ENCODE assay signal across 9 cellular contexts in the genomic region with DNA sequence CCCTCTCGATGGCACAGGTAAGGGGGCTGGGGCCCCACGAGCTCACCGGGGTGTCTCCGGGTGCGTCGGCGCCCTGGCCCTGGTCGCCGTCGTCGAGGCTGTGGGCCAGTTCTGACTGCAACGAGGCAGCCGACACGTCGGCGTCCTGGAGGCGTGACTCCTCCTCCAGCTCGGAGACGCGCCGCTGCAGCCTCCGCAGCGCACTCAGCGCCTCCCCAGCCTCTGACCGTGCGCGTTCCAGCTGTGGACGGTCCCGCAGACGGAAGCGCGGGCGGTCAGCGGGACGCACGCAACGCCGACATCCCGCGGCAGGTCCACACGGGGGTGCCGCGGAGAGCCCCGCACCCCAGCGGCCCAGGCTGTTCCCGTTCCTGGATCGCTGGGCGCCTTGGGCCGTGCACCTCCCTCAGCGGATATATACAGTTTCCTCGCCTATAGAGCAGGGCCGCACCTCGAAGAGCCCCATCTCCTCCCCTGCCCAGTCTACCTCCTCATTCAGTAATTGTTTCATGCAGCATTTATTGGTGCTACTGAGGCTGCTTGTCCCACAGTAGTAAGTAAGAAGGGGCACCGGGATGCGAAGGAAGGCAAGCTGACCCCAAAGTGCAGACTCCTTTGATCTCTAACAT. TPM values are rescaled to one million over a fixed set of nuclear protein-coding genes. Genes with fewer than 3 reads are reported as not detected.
DNase-seq lines count a peak whose midpoint lies in the region; ATAC-seq and TF ChIP-seq lines count a peak whose summit lies in the region.
"Had no signal": no experiment of that assay in that cellular context is flagged by ENCODE, and none has a peak within 500 bp of the region (broad histone marks: within the 10 kb centered on the region; RNA-seq: fewer than 3 reads in every experiment).

No MANE protein-coding gene starts in this region.

- H3K4me3 ChIP-seq in BLaER1 treated with 17β-estradiol and CSF1 and Interleukin-3, amounts not matched to agents 10 nM and 100 nM, result peak overlapping the region in 8 of 10 experiments; percentile 20 to 51 (median 38); a peak in 12 of 20 replicates
- H3K4me3 ChIP-seq in lower lobe of right lung (peak overlapping the region; percentile 27), Peyer's patch (peak overlapping the region in 2 of 4 donors; percentile 22 to 27)

- H3K27ac ChIP-seq in BLaER1 treated with 17β-estradiol and CSF1 and Interleukin-3, amounts not matched to agents 10 nM and 100 nM, result no peak overlapping the region
- H3K27ac ChIP-seq in lower lobe of right lung, result no peak overlapping the region
- no peak overlapping the region for H3K27ac ChIP-seq in Peyer's patch

- peaks cover 0 to 24% of the 10 kb centered on the region in 2 donors for H3K36me3 Mint-ChIP-seq in activated naive CD4-positive, alpha-beta T cell treated with anti-CD3 and anti-CD28 coated beads, Interleukin-2, amount 50 U/mL, for 72 hours

- peak; percentile 43 to 65 for ATAC-seq in activated naive CD4-positive, alpha-beta T cell treated with anti-CD3 and anti-CD28 coated beads, Interleukin-2, amount 50 U/mL, for 72 hours
- ATAC-seq in lower lobe of right lung (no peak), HG03565 (IDR thresholded peaks at IDR 0.05; ENCODE audit: unreplicated experiment) (no peak), GM19035 (IDR thresholded peaks at IDR 0.05; ENCODE audit: unreplicated experiment) (no peak)

- peak overlapping the region; percentile 57 to 87 (median 76); a peak in 21 of 22 replicates for H3K4me2 ChIP-seq in BLaER1 treated with 17β-estradiol and CSF1 and Interleukin-3, amounts not matched to agents 10 nM and 100 nM

- peaks cover 20 to 28% (median 23%) of the 10 kb centered on the region in 11 experiments for H3K36me3 ChIP-seq in BLaER1 treated with 17β-estradiol and CSF1 and Interleukin-3, amounts not matched to agents 10 nM and 100 nM
- H3K36me3 ChIP-seq in lower lobe of right lung, result peaks cover 18% of the 10 kb centered on the region
- peaks cover 0 to 22% (median 0%) of the 10 kb centered on the region in 3 donors for H3K36me3 ChIP-seq in Peyer's patch

- no peak for TF ChIP-seq CTCF in lower lobe of right lung (IDR thresholded peaks at IDR 0.05)
- TF ChIP-seq CTCF in Peyer's patch (IDR thresholded peaks at IDR 0.05), result no peak

- peak overlapping the region in 1 of 11 experiments; percentile 33; a peak in 1 of 22 replicates for H3K9ac ChIP-seq in BLaER1 treated with 17β-estradiol and CSF1 and Interleukin-3, amounts not matched to agents 10 nM and 100 nM

- in situ Hi-C loops in KBM-7 (cut with MboI; ENCODE audit: low pct_unique_long_range_greater_than_20kb, low sequenced_read_pairs), result no loop called here

- no peak for TF ChIP-seq POLR2A in Peyer's patch (IDR thresholded peaks at IDR 0.05)

- peaks cover 0 to 85% (median 66%) of the 10 kb centered on the region in 11 experiments; a peak in 20 of 22 replicates for H4K20me1 ChIP-seq in BLaER1 treated with 17β-estradiol and CSF1 and Interleukin-3, amounts not matched to agents 10 nM and 100 nM

- intact Hi-C loops in lower lobe of right lung (cut with DNase I), result no loop called here

- DNase-seq in KBM-7 (peak; percentile 34), lower lobe of right lung (no peak), NCI-H187 treated with DMSO at 0.1 percent for 48 hours (lab: John Stamatoyannopoulos, UW) (no peak), Peyer's patch (no peak)
- peak in 1 of 2 donors; percentile 70 for DNase-seq in activated naive CD4-positive, alpha-beta T cell treated with anti-CD3 and anti-CD28 coated beads, Interleukin-2, amount 50 U/mL, for 72 hours (ENCODE audit: low spot score in 2 of 2)
- DNase-seq: kidney glomerular epithelial cell had no signal

- peaks cover 28 to 48% (median 40%) of the 10 kb centered on the region in 10 experiments for H3K4me1 ChIP-seq in BLaER1 treated with 17β-estradiol and CSF1 and Interleukin-3, amounts not matched to agents 10 nM and 100 nM
- H3K4me1 ChIP-seq in lower lobe of right lung, result peaks cover 27% of the 10 kb centered on the region
- peaks cover 3 to 41% (median 10%) of the 10 kb centered on the region in 4 donors for H3K4me1 ChIP-seq in Peyer's patch

- peaks cover 64 to 69% (median 64%) of the 10 kb centered on the region in 11 experiments for H3K27me3 ChIP-seq in BLaER1 treated with 17β-estradiol and CSF1 and Interleukin-3, amounts not matched to agents 10 nM and 100 nM
- H3K27me3 ChIP-seq in lower lobe of right lung (ENCODE audit: low read depth), result peaks cover 56% of the 10 kb centered on the region
- H3K27me3 ChIP-seq in Peyer's patch, result no peaks in the 10 kb centered on the region

- peak overlapping the region in 1 of 2 donors; percentile 55 for H3K27ac Mint-ChIP-seq in activated naive CD4-positive, alpha-beta T cell treated with anti-CD3 and anti-CD28 coated beads, Interleukin-2, amount 50 U/mL, for 72 hours

- no peaks in the 10 kb centered on the region for H3K9me3 Mint-ChIP-seq in activated naive CD4-positive, alpha-beta T cell treated with anti-CD3 and anti-CD28 coated beads, Interleukin-2, amount 50 U/mL, for 72 hours

- no peaks in the 10 kb centered on the region for H3K9me3 ChIP-seq in BLaER1 treated with 17β-estradiol and CSF1 and Interleukin-3, amounts not matched to agents 10 nM and 100 nM (replicated peaks in 1 of 11)
- no peaks in the 10 kb centered on the region for H3K9me3 ChIP-seq in lower lobe of right lung
- H3K9me3 ChIP-seq in Peyer's patch, result no peaks in the 10 kb centered on the region

RNA-seq across cellular contexts. Expression of a gene that starts 5.8 kb away (rescaled TPM):
- 10 to 100 TPM; 35.3 to 65.2 TPM for total RNA-seq in activated naive CD4-positive, alpha-beta T cell treated with anti-CD3 and anti-CD28 coated beads, Interleukin-2, amount 50 U/mL, for 72 hours
- 26.8 TPM for total RNA-seq in lower lobe of right lung
- total RNA-seq in Peyer's patch, result 10 to 100 TPM in 3 of 4 donors, 1 to 10 TPM in 1; 9.6 to 64.4 (median 27.1) TPM

RNA-seq across cellular contexts. Expression of a gene that starts 5.9 kb away (rescaled TPM):
- 10 to 100 TPM; 40.9 to 47.3 TPM for total RNA-seq in activated naive CD4-positive, alpha-beta T cell treated with anti-CD3 and anti-CD28 coated beads, Interleukin-2, amount 50 U/mL, for 72 hours
- total RNA-seq in lower lobe of right lung (43.2 TPM), Peyer's patch (10 to 100 TPM; 14.0 to 38.0 (median 34.1) TPM)

RNA-seq across cellular contexts. Expression of a gene that starts 7.1 kb away (rescaled TPM):
- 1 to 10 TPM in 1 of 2 donors, not detected in 1; 2.9 TPM for total RNA-seq in activated naive CD4-positive, alpha-beta T cell treated with anti-CD3 and anti-CD28 coated beads, Interleukin-2, amount 50 U/mL, for 72 hours
- 19.5 TPM for total RNA-seq in lower lobe of right lung
- 100 to 1,000 TPM in 2 of 4 donors, 10 to 100 TPM in 2; 44.6 to 126 (median 93.8) TPM for total RNA-seq in Peyer's patch

RNA-seq across cellular contexts. Expression of a gene that starts 9.4 kb away (rescaled TPM):
- 10 to 100 TPM in 1 of 2 donors, 1 to 10 TPM in 1; 7.6 to 14.6 TPM for total RNA-seq in activated naive CD4-positive, alpha-beta T cell treated with anti-CD3 and anti-CD28 coated beads, Interleukin-2, amount 50 U/mL, for 72 hours
- total RNA-seq in lower lobe of right lung, result 28.8 TPM
- total RNA-seq in Peyer's patch, result 10 to 100 TPM in 3 of 4 donors, 1 to 10 TPM in 1; 4.1 to 56.4 (median 39.8) TPM

RNA-seq across cellular contexts. Expression of a gene that starts 11.6 kb away (rescaled TPM):
- not detected for total RNA-seq in activated naive CD4-positive, alpha-beta T cell treated with anti-CD3 and anti-CD28 coated beads, Interleukin-2, amount 50 U/mL, for 72 hours
- total RNA-seq in lower lobe of right lung, result not detected
- total RNA-seq in Peyer's patch, result not detected

Comparison
In these comparisons a context has a peak if more than half of its experiments do, and no peak if none do; other contexts are left out.
1. ATAC-seq: peak in activated naive CD4-positive, alpha-beta T cell treated with anti-CD3 and anti-CD28 coated beads, Interleukin-2, amount 50 U/mL, for 72 hours (2 of 2); none in lower lobe of right lung (0 of 2), HG03565 (single experiment) and GM19035 (single experiment).